In genomic region chr1:31238612-31238985, GRCh38 we compare ENCODE assay signal across 12 cellular contexts. TPM values are rescaled to one million over a fixed set of nuclear protein-coding genes. Genes with fewer than 3 reads are reported as not detected.
A peak's percentile ranks its signal among the peaks of the same experiment; 100 is the strongest.
DNase-seq lines count a peak whose midpoint lies in the region; ATAC-seq and TF ChIP-seq lines count a peak whose summit lies in the region.
"Had no signal": no experiment of that assay in that cellular context is flagged by ENCODE, and none has a peak within 500 bp of the region (broad histone marks: within the 10 kb centered on the region; RNA-seq: fewer than 3 reads in every experiment).

No MANE protein-coding gene starts in this region.

- TF ChIP-seq POLR2A in HCT116 (IDR thresholded peaks at IDR 0.05; ENCODE audit: borderline replicate concordance, extremely low read depth, insufficient read depth, insufficient read length) = no peak
- TF ChIP-seq POLR2A in breast epithelium (IDR thresholded peaks at IDR 0.05) = no peak

- RAD21 ChIA-PET in HCT116 (lab: Charles Lee; ENCODE audit: low non-redundant PET in 1 of 2, low total read pairs in 2 of 2, uncharacterized antibody in 2 of 2, unreplicated experiment in 2 of 2) = no interaction called here

- H3K27me3 Mint-ChIP-seq in CD4-positive, CD25-positive, alpha-beta regulatory T cell = peaks cover 70% of the 10 kb centered on the region
- peaks cover 43 to 57% of the 10 kb centered on the region in 2 donors for H3K27me3 Mint-ChIP-seq in natural killer cell (ENCODE audit: low read depth in 2 of 2)

- no peak overlapping the region for H3K27ac ChIP-seq in CD4-positive, CD25-positive, alpha-beta regulatory T cell (ENCODE audit: insufficient read depth, low read length, poor library complexity, severe bottlenecking)
- no peak overlapping the region for H3K27ac ChIP-seq in HCT116 (ENCODE audit: low read depth, low read length)
- no peak overlapping the region for H3K27ac ChIP-seq in breast epithelium
- H3K27ac ChIP-seq: PC-9 had no signal

- no peak overlapping the region for H3K9ac ChIP-seq in HCT116 (ENCODE audit: low read length)

- no peak overlapping the region for H3K4me3 ChIP-seq in CD4-positive, CD25-positive, alpha-beta regulatory T cell (ENCODE audit: low read depth, low read length)
- no peak overlapping the region for H3K4me3 ChIP-seq in HCT116 (replicated peaks in 1 of 2; ENCODE audit: low read depth in 1 of 2, low read length in 2 of 2)
- H3K4me3 ChIP-seq in breast epithelium = peak overlapping the region in 2 of 3 donors; percentile 41 to 61
- H3K4me3 ChIP-seq: PC-9 had no signal

- BruUV-seq in HCT116 (replicated peaks; lab: Mats Ljungman, UMichigan) = no TSS peak

- H2AFZ ChIP-seq in HCT116 (ENCODE audit: low read depth, low read length, poor library complexity, severe bottlenecking) = no peak overlapping the region
- H2AFZ ChIP-seq: PC-9 had no signal

- no peaks in the 10 kb centered on the region for H4K20me1 ChIP-seq in HCT116 (ENCODE audit: insufficient read depth)

- no peak overlapping the region for H3K27ac Mint-ChIP-seq in CD4-positive, CD25-positive, alpha-beta regulatory T cell
- no peak overlapping the region for H3K27ac Mint-ChIP-seq in natural killer cell

- H3K79me2 ChIP-seq in HCT116 (ENCODE audit: insufficient read depth, low read length) = no peaks in the 10 kb centered on the region

- CTCF ChIA-PET in HCT116 (lab: Charles Lee) = no interaction called here

- peak overlapping the region; percentile 57 for H3K4me2 ChIP-seq in HCT116 (ENCODE audit: low read length)
- H3K4me2 ChIP-seq: PC-9 had no signal

- ATAC-seq in CD4-positive, CD25-positive, alpha-beta regulatory T cell (ENCODE audit: low read depth in 2 of 2) = no peak
- ATAC-seq in HCT116 (0 out of 2 replicates have a peak, but pooled peaks have one; percentile 18), natural killer cell (no peak)

- no peaks in the 10 kb centered on the region for H3K9me3 ChIP-seq in CD4-positive, CD25-positive, alpha-beta regulatory T cell (ENCODE audit: control insufficient read depth in 2 of 2, low read length in 2 of 2)
- H3K9me3 ChIP-seq in HCT116 (ENCODE audit: control insufficient read depth in 1 of 2, insufficient read depth in 1 of 2, low read depth in 1 of 2, low read length in 2 of 2) (no peaks in the 10 kb centered on the region), breast epithelium (no peaks in the 10 kb centered on the region)

- no peaks in the 10 kb centered on the region for H3K9me2 ChIP-seq in HCT116 (ENCODE audit: insufficient read depth)

- peaks cover 0 to 22% (median 8%) of the 10 kb centered on the region in 4 donors for H3K4me1 Mint-ChIP-seq in CD4-positive, CD25-positive, alpha-beta regulatory T cell
- peaks cover 7% of the 10 kb centered on the region in 2 donors for H3K4me1 Mint-ChIP-seq in natural killer cell

- no peak for TF ChIP-seq CTCF in HCT116 (IDR thresholded peaks at IDR 0.05 in 2 of 3, conservative IDR thresholded peaks at IDR 0.05 in 1 of 3; ENCODE audit: borderline replicate concordance in 1 of 3, insufficient read depth in 1 of 3, low read depth in 2 of 3, low read length in 2 of 3)
- no peak for TF ChIP-seq CTCF in breast epithelium (IDR thresholded peaks at IDR 0.05)
- no peak for TF ChIP-seq CTCF in natural killer cell (IDR thresholded peaks at IDR 0.05)

- peaks cover 24% of the 10 kb centered on the region for H3K27me3 ChIP-seq in CD4-positive, CD25-positive, alpha-beta regulatory T cell (ENCODE audit: control insufficient read depth, insufficient read depth, low read length)
- H3K27me3 ChIP-seq in HCT116 (ENCODE audit: insufficient read depth, low read length) (peaks cover 14% of the 10 kb centered on the region), breast epithelium (peaks cover 3 to 27% of the 10 kb centered on the region in 2 donors)

- no peak for DNase-seq in CD4-positive, CD25-positive, alpha-beta regulatory T cell
- DNase-seq in HCT116 (ENCODE audit: low read depth, low spot score) (no peak), breast epithelium (ENCODE audit: low spot score in 2 of 2) (no peak), natural killer cell (no peak), GF-D8 (lab: John Stamatoyannopoulos, UW) (no peak), NCI-H1417 (lab: John Stamatoyannopoulos, UW) (no peak), retina (no peak)
- DNase-seq in activated naive CD4-positive, alpha-beta T cell treated with Interleukin-2 at 50 U/mL for 16 hours = no peak
- DNase-seq: DMS 273 treated with DMSO at 0.1 percent for 48 hours; effector memory CD4-positive, alpha-beta T cell; PC-9; stimulated activated CD4-positive, alpha-beta T cell treated with anti-CD3 and anti-CD28 coated beads, Interleukin-4, amount 100 ng/mL, for 24 hours had no signal

- peak overlapping the region in 3 of 4 donors; percentile 63 to 78 (median 68) for H3K4me3 Mint-ChIP-seq in CD4-positive, CD25-positive, alpha-beta regulatory T cell
- peak overlapping the region; percentile 59 for H3K4me3 Mint-ChIP-seq in natural killer cell

- TF ChIP-seq RAD21 in HCT116 (IDR thresholded peaks at IDR 0.05; ENCODE audit: low read depth) = no peak

- H3K4me1 ChIP-seq in CD4-positive, CD25-positive, alpha-beta regulatory T cell (ENCODE audit: control insufficient read depth, insufficient read depth, low read length, poor library complexity, severe bottlenecking) = peaks cover 6% of the 10 kb centered on the region
- H3K4me1 ChIP-seq in HCT116 (ENCODE audit: control insufficient read depth in 1 of 2, insufficient read depth in 2 of 2, low read length in 2 of 2) = peaks cover 0 to 5% of the 10 kb centered on the region in 2 experiments; a peak in 1 of 4 replicates
- H3K4me1 ChIP-seq in breast epithelium = no peaks in the 10 kb centered on the region

- H3K36me3 ChIP-seq in CD4-positive, CD25-positive, alpha-beta regulatory T cell (ENCODE audit: control insufficient read depth, insufficient read depth, low read length) = no peaks in the 10 kb centered on the region
- no peaks in the 10 kb centered on the region for H3K36me3 ChIP-seq in HCT116 (ENCODE audit: control insufficient read depth in 1 of 2, insufficient read depth in 2 of 2, low read length in 2 of 2)
- no peaks in the 10 kb centered on the region for H3K36me3 ChIP-seq in breast epithelium

- peaks cover 0 to 2% (median 0%) of the 10 kb centered on the region in 7 donors for H3K9me3 Mint-ChIP-seq in CD4-positive, CD25-positive, alpha-beta regulatory T cell
- no peaks in the 10 kb centered on the region for H3K9me3 Mint-ChIP-seq in natural killer cell

- H3K36me3 Mint-ChIP-seq in CD4-positive, CD25-positive, alpha-beta regulatory T cell = no peaks in the 10 kb centered on the region
- no peaks in the 10 kb centered on the region for H3K36me3 Mint-ChIP-seq in natural killer cell

- POLR2A ChIA-PET in HCT116 (lab: Charles Lee) = interaction anchor here (0.7 kb wide), 1 partner anchor 84 kb away, joined by 3 read pairs; no protein-coding TSS in a partner anchor

- intact Hi-C loops in HCT116 (cut with micrococcal nuclease) (no loop called here), breast epithelium (cut with DNase I; ENCODE audit: low total_unique reads) (no loop called here), natural killer cell (cut with micrococcal nuclease) (no loop called here)

TF ChIP-seq in HCT116, 20 proteins besides CTCF, POLR2A, EP300 and RAD21 (continues in another document):
- TF ChIP-seq ZFX (IDR thresholded peaks at IDR 0.05) = no peak
- no peak for TF ChIP-seq SIN3A (IDR thresholded peaks at IDR 0.05; ENCODE audit: low read depth)
- no peak for TF ChIP-seq SP1 (IDR thresholded peaks at IDR 0.05; ENCODE audit: low read depth)
- no peak for TF ChIP-seq EGR1 (IDR thresholded peaks at IDR 0.05; ENCODE audit: low read depth)
- TF ChIP-seq, protein P1, sequence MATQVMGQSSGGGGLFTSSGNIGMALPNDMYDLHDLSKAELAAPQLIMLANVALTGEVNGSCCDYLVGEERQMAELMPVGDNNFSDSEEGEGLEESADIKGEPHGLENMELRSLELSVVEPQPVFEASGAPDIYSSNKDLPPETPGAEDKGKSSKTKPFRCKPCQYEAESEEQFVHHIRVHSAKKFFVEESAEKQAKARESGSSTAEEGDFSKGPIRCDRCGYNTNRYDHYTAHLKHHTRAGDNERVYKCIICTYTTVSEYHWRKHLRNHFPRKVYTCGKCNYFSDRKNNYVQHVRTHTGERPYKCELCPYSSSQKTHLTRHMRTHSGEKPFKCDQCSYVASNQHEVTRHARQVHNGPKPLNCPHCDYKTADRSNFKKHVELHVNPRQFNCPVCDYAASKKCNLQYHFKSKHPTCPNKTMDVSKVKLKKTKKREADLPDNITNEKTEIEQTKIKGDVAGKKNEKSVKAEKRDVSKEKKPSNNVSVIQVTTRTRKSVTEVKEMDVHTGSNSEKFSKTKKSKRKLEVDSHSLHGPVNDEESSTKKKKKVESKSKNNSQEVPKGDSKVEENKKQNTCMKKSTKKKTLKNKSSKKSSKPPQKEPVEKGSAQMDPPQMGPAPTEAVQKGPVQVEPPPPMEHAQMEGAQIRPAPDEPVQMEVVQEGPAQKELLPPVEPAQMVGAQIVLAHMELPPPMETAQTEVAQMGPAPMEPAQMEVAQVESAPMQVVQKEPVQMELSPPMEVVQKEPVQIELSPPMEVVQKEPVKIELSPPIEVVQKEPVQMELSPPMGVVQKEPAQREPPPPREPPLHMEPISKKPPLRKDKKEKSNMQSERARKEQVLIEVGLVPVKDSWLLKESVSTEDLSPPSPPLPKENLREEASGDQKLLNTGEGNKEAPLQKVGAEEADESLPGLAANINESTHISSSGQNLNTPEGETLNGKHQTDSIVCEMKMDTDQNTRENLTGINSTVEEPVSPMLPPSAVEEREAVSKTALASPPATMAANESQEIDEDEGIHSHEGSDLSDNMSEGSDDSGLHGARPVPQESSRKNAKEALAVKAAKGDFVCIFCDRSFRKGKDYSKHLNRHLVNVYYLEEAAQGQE (IDR thresholded peaks at IDR 0.05; ENCODE audit: low read depth) = no peak
- TF ChIP-seq, protein P2, sequence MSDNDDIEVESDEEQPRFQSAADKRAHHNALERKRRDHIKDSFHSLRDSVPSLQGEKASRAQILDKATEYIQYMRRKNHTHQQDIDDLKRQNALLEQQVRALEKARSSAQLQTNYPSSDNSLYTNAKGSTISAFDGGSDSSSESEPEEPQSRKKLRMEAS (IDR thresholded peaks at IDR 0.05) = no peak

RNA-seq across cellular contexts. Expression of gene NKAIN1, which starts 1.1 kb away (rescaled TPM):
- total RNA-seq in CD4-positive, CD25-positive, alpha-beta regulatory T cell = not detected
- polyA plus RNA-seq in CD4-positive, CD25-positive, alpha-beta regulatory T cell = not detected
- total RNA-seq in HCT116 (2021; ENCODE audit: unreplicated experiment) = 1.1 TPM
- 0.88 and 2.0 TPM in 2 replicates for polyA plus RNA-seq in HCT116 (2012)
- 1 to 10 TPM in 1 of 3 donors, under 1 TPM in 1, not detected in 1; 0.16 to 2.0 TPM for total RNA-seq in breast epithelium
- not detected for total RNA-seq in natural killer cell

RNA-seq across cellular contexts. Expression of gene SNRNP40, which starts 58.0 kb away (rescaled TPM):
- 48.3 TPM for total RNA-seq in CD4-positive, CD25-positive, alpha-beta regulatory T cell
- 100 to 1,000 TPM; 102 to 128 (median 109) TPM for polyA plus RNA-seq in CD4-positive, CD25-positive, alpha-beta regulatory T cell
- total RNA-seq in HCT116 (2021; ENCODE audit: unreplicated experiment) (91.8 TPM), breast epithelium (10 to 100 TPM; 40.2 to 73.4 (median 66.6) TPM), natural killer cell (10 to 100 TPM; 57.9 to 71.2 (median 60.3) TPM)
- polyA plus RNA-seq in HCT116 (2012) = 58.0 and 70.7 TPM in 2 replicates

RNA-seq across cellular contexts. Expression of gene ZCCHC17, which starts 58.2 kb away (rescaled TPM):
- 14.3 TPM for total RNA-seq in CD4-positive, CD25-positive, alpha-beta regulatory T cell
- polyA plus RNA-seq in CD4-positive, CD25-positive, alpha-beta regulatory T cell = 10 to 100 TPM; 43.5 to 58.6 (median 48.4) TPM
- total RNA-seq in HCT116 (2021; ENCODE audit: unreplicated experiment) (27.8 TPM), breast epithelium (10 to 100 TPM; 24.6 to 42.9 (median 29.6) TPM), natural killer cell (10 to 100 TPM; 24.1 to 31.1 (median 27.8) TPM)
- 24.4 and 31.4 TPM in 2 replicates for polyA plus RNA-seq in HCT116 (2012)

Comparison
In these comparisons a context has a peak if more than half of its experiments do, and no peak if none do; other contexts are left out.
1. H3K4me3 ChIP-seq: peak in breast epithelium (2 of 3); none in CD4-positive, CD25-positive, alpha-beta regulatory T cell (single experiment) and HCT116 (0 of 2).